18 cellular contexts compared by ENCODE assay signal in genomic region chr18:37453754-37454153, GRCh38.
DNase-seq lines count a peak whose midpoint lies in the region; ATAC-seq and TF ChIP-seq lines count a peak whose summit lies in the region.
"Had no signal": no experiment of that assay in that cellular context is flagged by ENCODE, and none has a peak within 500 bp of the region (broad histone marks: within the 10 kb centered on the region; RNA-seq: fewer than 3 reads in every experiment).

No MANE protein-coding gene starts in this region.

- H3K4me3 Mint-ChIP-seq in GM23338 = no peak overlapping the region
- H3K4me3 Mint-ChIP-seq in mesothelial cell of epicardium = no peak overlapping the region
- H3K4me3 Mint-ChIP-seq: CD4-positive, CD25-positive, alpha-beta regulatory T cell had no signal

- ATAC-seq in GM23338 (no peak), HG03565 (IDR thresholded peaks at IDR 0.05; ENCODE audit: unreplicated experiment) (no peak), GM21381 (IDR thresholded peaks at IDR 0.05; ENCODE audit: unreplicated experiment) (no peak)
- ATAC-seq: A549 had no signal

- TF ChIP-seq CTCF in GM23338 (conservative IDR thresholded peaks at IDR 0.05; ENCODE audit: low read depth in 2 of 2) = no peak
- no peak for TF ChIP-seq CTCF in mesothelial cell of epicardium (IDR thresholded peaks at IDR 0.05; ENCODE audit: unreplicated experiment)

- H3K27ac Mint-ChIP-seq in GM23338 = no peak overlapping the region
- peak overlapping the region; percentile 94 for H3K27ac Mint-ChIP-seq in mesothelial cell of epicardium
- H3K27ac Mint-ChIP-seq: CD4-positive, CD25-positive, alpha-beta regulatory T cell had no signal

- no peaks in the 10 kb centered on the region for H3K9me3 Mint-ChIP-seq in GM23338
- no peaks in the 10 kb centered on the region for H3K9me3 Mint-ChIP-seq in mesothelial cell of epicardium
- H3K9me3 Mint-ChIP-seq: CD4-positive, CD25-positive, alpha-beta regulatory T cell had no signal

- H3K9me2 ChIP-seq in GM23338 (ENCODE audit: insufficient read depth) = no peaks in the 10 kb centered on the region

- H3K27me3 ChIP-seq in GM23338 (ENCODE audit: insufficient read depth) = no peaks in the 10 kb centered on the region
- no peaks in the 10 kb centered on the region for H3K27me3 ChIP-seq in rectal smooth muscle tissue (ENCODE audit: control insufficient read depth, insufficient read depth, low read length)

- H3K27ac ChIP-seq in GM23338 (ENCODE audit: low read depth) (no peak overlapping the region), caudate nucleus (ENCODE audit: low read depth, low read length) (peak overlapping the region; percentile 39), rectal smooth muscle tissue (ENCODE audit: low read depth, low read length) (peak overlapping the region; percentile 19)
- H3K27ac ChIP-seq: A549, HL-60, RWPE1 had no signal

- H3K4me1 ChIP-seq in GM23338 (ENCODE audit: insufficient read depth) = peaks cover 10% of the 10 kb centered on the region
- peaks cover 13% of the 10 kb centered on the region for H3K4me1 ChIP-seq in rectal smooth muscle tissue (ENCODE audit: control insufficient read depth, insufficient read depth, low read length)
- H3K4me1 ChIP-seq: A549 had no signal

- no peaks in the 10 kb centered on the region for H3K36me3 Mint-ChIP-seq in GM23338 (ENCODE audit: low read depth)
- H3K36me3 Mint-ChIP-seq in mesothelial cell of epicardium = no peaks in the 10 kb centered on the region
- H3K36me3 Mint-ChIP-seq: CD4-positive, CD25-positive, alpha-beta regulatory T cell had no signal

- TF ChIP-seq POLR2A in erythroblast (IDR thresholded peaks at IDR 0.05; ENCODE audit: low read length) = no peak

- H3K9ac ChIP-seq in rectal smooth muscle tissue (ENCODE audit: low read length) = no peak overlapping the region

- H3K4me3 ChIP-seq in GM23338 (no peak overlapping the region), rectal smooth muscle tissue (ENCODE audit: low read length) (no peak overlapping the region)
- H3K4me3 ChIP-seq: A549 had no signal

- no peaks in the 10 kb centered on the region for H4K20me1 ChIP-seq in GM23338 (replicated peaks; ENCODE audit: insufficient read depth)

- H3K36me3 ChIP-seq in GM23338 (ENCODE audit: insufficient read depth) (no peaks in the 10 kb centered on the region), rectal smooth muscle tissue (ENCODE audit: control insufficient read depth, insufficient read depth, low read length) (no peaks in the 10 kb centered on the region)

- H3K27me3 Mint-ChIP-seq in GM23338 (ENCODE audit: insufficient read depth, low read depth, poor library complexity) (peaks cover 11% of the 10 kb centered on the region), mesothelial cell of epicardium (ENCODE audit: low read depth) (no peaks in the 10 kb centered on the region)
- H3K27me3 Mint-ChIP-seq: CD4-positive, CD25-positive, alpha-beta regulatory T cell had no signal

- H3F3A ChIP-seq in GM23338 (replicated peaks; ENCODE audit: low read depth) = 0 out of 2 replicates have a peak, but pooled peaks cover 2% of the 10 kb centered on the region

- H3K79me2 ChIP-seq in GM23338 (replicated peaks; ENCODE audit: insufficient read depth) = no peaks in the 10 kb centered on the region; the same call in 1 of the 2 replicates

- H3K4me1 Mint-ChIP-seq in GM23338 = peaks cover 46% of the 10 kb centered on the region
- peaks cover 46% of the 10 kb centered on the region for H3K4me1 Mint-ChIP-seq in mesothelial cell of epicardium
- H3K4me1 Mint-ChIP-seq: CD4-positive, CD25-positive, alpha-beta regulatory T cell had no signal

- H2AFZ ChIP-seq in GM23338 = no peak overlapping the region

- H3K4me2 ChIP-seq in GM23338 = no peak overlapping the region
- H3K4me2 ChIP-seq: A549 had no signal

- DNase-seq in GM23338 (ENCODE audit: low spot score) (peak; percentile 38), caudate nucleus (lab: John Stamatoyannopoulos, UW) (peak in 1 of 61 donors; percentile 11), mesothelial cell of epicardium (ENCODE audit: low spot score in 2 of 2, unreplicated experiment in 2 of 2) (no peak), MV-4-11 (lab: John Stamatoyannopoulos, UW) (no peak), erythroblast (lab: John Stamatoyannopoulos, UW) (no peak)
- DNase-seq: CD4-positive, CD25-positive, alpha-beta regulatory T cell; DMS79 treated with DMSO at 0.1 percent for 48 hours; KBM-7; NCI-H1092; NCI-H2107; NCI-H526 treated with DMSO at 0.1 percent for 48 hours; NK-92 treated with Interleukin-12 subunit alpha and Interleukin-12 subunit beta, amount 100 ng/mL, for 24 hours had no signal

TF ChIP-seq in GM23338, 12 proteins besides CTCF, POLR2A, EP300 and RAD21:
- TF ChIP-seq, protein P1, sequence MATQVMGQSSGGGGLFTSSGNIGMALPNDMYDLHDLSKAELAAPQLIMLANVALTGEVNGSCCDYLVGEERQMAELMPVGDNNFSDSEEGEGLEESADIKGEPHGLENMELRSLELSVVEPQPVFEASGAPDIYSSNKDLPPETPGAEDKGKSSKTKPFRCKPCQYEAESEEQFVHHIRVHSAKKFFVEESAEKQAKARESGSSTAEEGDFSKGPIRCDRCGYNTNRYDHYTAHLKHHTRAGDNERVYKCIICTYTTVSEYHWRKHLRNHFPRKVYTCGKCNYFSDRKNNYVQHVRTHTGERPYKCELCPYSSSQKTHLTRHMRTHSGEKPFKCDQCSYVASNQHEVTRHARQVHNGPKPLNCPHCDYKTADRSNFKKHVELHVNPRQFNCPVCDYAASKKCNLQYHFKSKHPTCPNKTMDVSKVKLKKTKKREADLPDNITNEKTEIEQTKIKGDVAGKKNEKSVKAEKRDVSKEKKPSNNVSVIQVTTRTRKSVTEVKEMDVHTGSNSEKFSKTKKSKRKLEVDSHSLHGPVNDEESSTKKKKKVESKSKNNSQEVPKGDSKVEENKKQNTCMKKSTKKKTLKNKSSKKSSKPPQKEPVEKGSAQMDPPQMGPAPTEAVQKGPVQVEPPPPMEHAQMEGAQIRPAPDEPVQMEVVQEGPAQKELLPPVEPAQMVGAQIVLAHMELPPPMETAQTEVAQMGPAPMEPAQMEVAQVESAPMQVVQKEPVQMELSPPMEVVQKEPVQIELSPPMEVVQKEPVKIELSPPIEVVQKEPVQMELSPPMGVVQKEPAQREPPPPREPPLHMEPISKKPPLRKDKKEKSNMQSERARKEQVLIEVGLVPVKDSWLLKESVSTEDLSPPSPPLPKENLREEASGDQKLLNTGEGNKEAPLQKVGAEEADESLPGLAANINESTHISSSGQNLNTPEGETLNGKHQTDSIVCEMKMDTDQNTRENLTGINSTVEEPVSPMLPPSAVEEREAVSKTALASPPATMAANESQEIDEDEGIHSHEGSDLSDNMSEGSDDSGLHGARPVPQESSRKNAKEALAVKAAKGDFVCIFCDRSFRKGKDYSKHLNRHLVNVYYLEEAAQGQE (IDR thresholded peaks at IDR 0.05; ENCODE audit: unreplicated experiment) = no peak
- no peak for TF ChIP-seq CREB1 (CRISPR knock-in tag; IDR thresholded peaks at IDR 0.05; ENCODE audit: low read depth)
- TF ChIP-seq EZH2phosphoT487 (IDR thresholded peaks at IDR 0.05; ENCODE audit: unreplicated experiment) = no peak
- TF ChIP-seq EZH2 (IDR thresholded peaks at IDR 0.05; ENCODE audit: low read depth, unreplicated experiment) = no peak
- TF ChIP-seq ZNF114 (CRISPR knock-in tag; IDR thresholded peaks at IDR 0.05) = no peak
- no peak for TF ChIP-seq STAT1 (IDR thresholded peaks at IDR 0.05; ENCODE audit: unreplicated experiment)
